In genomic region chr11:122180435-122180834, GRCh38 we compare ENCODE assay signal across 10 cellular contexts.
DNase-seq lines count a peak whose midpoint lies in the region; ATAC-seq and TF ChIP-seq lines count a peak whose summit lies in the region.
"Had no signal": no experiment of that assay in that cellular context is flagged by ENCODE, and none has a peak within 500 bp of the region (broad histone marks: within the 10 kb centered on the region; RNA-seq: fewer than 3 reads in every experiment).

No MANE protein-coding gene starts in this region.

- peak; percentile 66 for ATAC-seq in lung (ENCODE audit: insufficient read depth, low FRiP score)
- ATAC-seq in HG02938 (IDR thresholded peaks at IDR 0.05; ENCODE audit: unreplicated experiment) = no peak
- no peak for ATAC-seq in GM21390 (IDR thresholded peaks at IDR 0.05; ENCODE audit: unreplicated experiment)
- ATAC-seq: activated CD8-positive, alpha-beta memory T cell treated with anti-CD3 and anti-CD28 coated beads, Interleukin-2, amount 10 ng/mL, durations not matched to agents 7 days and 5 days had no signal

- DNase-seq in ACHN (peak; percentile 48), M059J (ENCODE audit: low read depth) (peak; percentile 98), lung (ENCODE audit: low spot score) (no peak), DMS 273 treated with DMSO at 0.1 percent for 48 hours (lab: John Stamatoyannopoulos, UW) (no peak)
- DNase-seq in activated CD4-positive, alpha-beta T cell treated with anti-CD3 and anti-CD28 coated beads for 1 hour = no peak
- DNase-seq: activated CD8-positive, alpha-beta memory T cell treated with anti-CD3 and anti-CD28 coated beads, Interleukin-2, amount 10 ng/mL, durations not matched to agents 7 days and 5 days; CD4-positive, alpha-beta T cell had no signal

- no peaks in the 10 kb centered on the region for H3K4me1 ChIP-seq in lung (ENCODE audit: control insufficient read depth in 2 of 2, insufficient read depth in 2 of 2, low read length in 2 of 2)

- H3K4me3 ChIP-seq in lung = no peak overlapping the region

- WGBS in lung, 2 donors = 60 to 63% methylated on average over 2 of the region's 2 CpGs

- H3K27ac ChIP-seq in cingulate gyrus (ENCODE audit: low read depth, low read length) (peak overlapping the region; percentile 48), lung (ENCODE audit: low read depth in 1 of 2, low read length in 1 of 2) (peak overlapping the region in 1 of 2 donors; percentile 21)

- TF ChIP-seq CTCF in lung (IDR thresholded peaks at IDR 0.05; ENCODE audit: control extremely low read depth, extremely low read depth) = no peak

- peaks cover 0 to 2% of the 10 kb centered on the region in 2 donors for H3K9me3 ChIP-seq in lung (ENCODE audit: control insufficient read depth in 2 of 2, insufficient read depth in 1 of 2, low read length in 1 of 2)

- H3K36me3 ChIP-seq in lung (ENCODE audit: control insufficient read depth in 2 of 2, insufficient read depth in 2 of 2, low read length in 2 of 2) = no peaks in the 10 kb centered on the region

- in situ Hi-C loops in ACHN (cut with HindIII; ENCODE audit: low pct_ligation_motif_present, low pct_unique_long_range_greater_than_20kb, low sequenced_read_pairs) = no loop called here

- H3K27me3 ChIP-seq in lung (ENCODE audit: control insufficient read depth, insufficient read depth) = no peaks in the 10 kb centered on the region

Comparison
In these comparisons a context has a peak if more than half of its experiments do, and no peak if none do; other contexts are left out.
1. DNase-seq: peak in ACHN (single experiment) and M059J (single experiment); none in lung (single experiment), DMS 273 treated with DMSO at 0.1 percent for 48 hours (single experiment) and activated CD4-positive, alpha-beta T cell treated with anti-CD3 and anti-CD28 coated beads for 1 hour (single experiment).